Comparison of ENCODE assay signal across 11 cellular contexts in genomic region chr1:119537979-119538378, GRCh38. TPM values are rescaled to one million over a fixed set of nuclear protein-coding genes. Genes with fewer than 3 reads are reported as not detected.
"Had no signal": no experiment of that assay in that cellular context is flagged by ENCODE, and none has a peak within 500 bp of the region (broad histone marks: within the 10 kb centered on the region; RNA-seq: fewer than 3 reads in every experiment).

No MANE protein-coding gene starts in this region.

- H3K27ac ChIP-seq: GM23248, HL-60 had no signal

- ATAC-seq: HCT116, K562 had no signal

- FAIRE-seq: K562 had no signal

- H3K4me3 ChIP-seq: GM23248, HAP-1, K562 had no signal

- H3K4me1 ChIP-seq: HAP-1 had no signal

- H3K9me3 ChIP-seq: HAP-1 had no signal

- H3K36me3 ChIP-seq: HAP-1 had no signal

- DNase-seq: GM23248, GOT3, H7, HFFc6, IMR-90 had no signal

RNA-seq across cellular contexts. Expression of gene HSD3B1, which starts 31.0 kb away (rescaled TPM):
- total RNA-seq: GM23248, H4, H7, HFFc6, HT1080, IMR-90, K562 had no signal
- polyA plus RNA-seq: GM23248, IMR-90, K562 had no signal
